ENCODE assay signal across 8 cellular contexts in genomic region chr19:4061683-4062575, GRCh38. TPM values are rescaled to one million over a fixed set of nuclear protein-coding genes. Genes with fewer than 3 reads are reported as not detected.
DNase-seq lines count a peak whose midpoint lies in the region; ATAC-seq lines count a peak whose summit lies in the region.

No MANE protein-coding gene starts in this region.

- no peaks in the 10 kb centered on the region for H3K27me3 ChIP-seq in thymus (ENCODE audit: control insufficient read depth, insufficient read depth)

- no peak for ATAC-seq in activated naive CD8-positive, alpha-beta T cell treated with anti-CD3 and anti-CD28 coated beads, Interleukin-2, amount 50 U/mL, for 24 hours
- ATAC-seq in left colon (peak; percentile 20), HG02571 (IDR thresholded peaks at IDR 0.05; ENCODE audit: unreplicated experiment) (no peak)

- H3K36me3 Mint-ChIP-seq in activated naive CD8-positive, alpha-beta T cell treated with anti-CD3 and anti-CD28 coated beads, Interleukin-2, amount 50 U/mL, for 24 hours (ENCODE audit: low read depth), result peaks cover 9% of the 10 kb centered on the region
- H3K36me3 Mint-ChIP-seq in activated CD4-positive, alpha-beta T cell treated with anti-CD3 and anti-CD28 coated beads, Interleukin-2, amount 10 ng/mL, durations not matched to agents 24 days and 14 days (ENCODE audit: low read depth), result peaks cover 11% of the 10 kb centered on the region

- no peaks in the 10 kb centered on the region for H3K9me3 ChIP-seq in thymus (ENCODE audit: control insufficient read depth)

- WGBS in thymus, result 93% methylated on average over 39 of the region's 39 CpGs

- H3K4me3 ChIP-seq in thymus (ENCODE audit: low read length), result no peak overlapping the region

- H3K36me3 ChIP-seq in thymus (ENCODE audit: control insufficient read depth, insufficient read depth), result peaks cover 35% of the 10 kb centered on the region

- intact Hi-C loops in left colon (cut with DNase I, micrococcal nuclease), result no loop called here
- intact Hi-C loops in activated CD4-positive, alpha-beta T cell treated with anti-CD3 and anti-CD28 coated beads, Interleukin-2, amount 10 ng/mL, durations not matched to agents 24 days and 14 days (cut with micrococcal nuclease), result no loop called here

- no peaks in the 10 kb centered on the region for H3K9me3 Mint-ChIP-seq in activated naive CD8-positive, alpha-beta T cell treated with anti-CD3 and anti-CD28 coated beads, Interleukin-2, amount 50 U/mL, for 24 hours
- H3K9me3 Mint-ChIP-seq in activated CD4-positive, alpha-beta T cell treated with anti-CD3 and anti-CD28 coated beads, Interleukin-2, amount 10 ng/mL, durations not matched to agents 24 days and 14 days, result no peaks in the 10 kb centered on the region

- H3K27ac Mint-ChIP-seq in activated naive CD8-positive, alpha-beta T cell treated with anti-CD3 and anti-CD28 coated beads, Interleukin-2, amount 50 U/mL, for 24 hours, result peak overlapping the region; percentile 35
- no peak overlapping the region for H3K27ac Mint-ChIP-seq in activated CD4-positive, alpha-beta T cell treated with anti-CD3 and anti-CD28 coated beads, Interleukin-2, amount 10 ng/mL, durations not matched to agents 24 days and 14 days

- H3K4me1 ChIP-seq in thymus (ENCODE audit: control insufficient read depth, insufficient read depth, low read length), result peaks cover 10% of the 10 kb centered on the region

- peaks cover 49% of the 10 kb centered on the region for H3K4me1 Mint-ChIP-seq in activated naive CD8-positive, alpha-beta T cell treated with anti-CD3 and anti-CD28 coated beads, Interleukin-2, amount 50 U/mL, for 24 hours
- peaks cover 14% of the 10 kb centered on the region for H3K4me1 Mint-ChIP-seq in activated CD4-positive, alpha-beta T cell treated with anti-CD3 and anti-CD28 coated beads, Interleukin-2, amount 10 ng/mL, durations not matched to agents 24 days and 14 days

- H3K4me3 Mint-ChIP-seq in activated naive CD8-positive, alpha-beta T cell treated with anti-CD3 and anti-CD28 coated beads, Interleukin-2, amount 50 U/mL, for 24 hours, result peak overlapping the region; percentile 87
- H3K4me3 Mint-ChIP-seq in activated CD4-positive, alpha-beta T cell treated with anti-CD3 and anti-CD28 coated beads, Interleukin-2, amount 10 ng/mL, durations not matched to agents 24 days and 14 days, result no peak overlapping the region

- DNase-seq in NCI-H146 (lab: John Stamatoyannopoulos, UW), result peak; percentile 61
- no peak for DNase-seq in NCI-H146 treated with DMSO at 0.1 percent for 48 hours (lab: John Stamatoyannopoulos, UW; ENCODE audit: unreplicated experiment)
- no peak for DNase-seq in activated naive CD8-positive, alpha-beta T cell treated with anti-CD3 and anti-CD28 coated beads, Interleukin-2, amount 50 U/mL, for 24 hours
- DNase-seq in left colon, result peak; percentile 91
- DNase-seq in inferior parietal cortex (ENCODE audit: extremely low spot score), result no peak
- no peak for DNase-seq in activated CD4-positive, alpha-beta T cell treated with anti-CD3 and anti-CD28 coated beads, Interleukin-2, amount 10 ng/mL, durations not matched to agents 24 days and 14 days

- H3K27me3 Mint-ChIP-seq in activated naive CD8-positive, alpha-beta T cell treated with anti-CD3 and anti-CD28 coated beads, Interleukin-2, amount 50 U/mL, for 24 hours, result no peaks in the 10 kb centered on the region
- no peaks in the 10 kb centered on the region for H3K27me3 Mint-ChIP-seq in activated CD4-positive, alpha-beta T cell treated with anti-CD3 and anti-CD28 coated beads, Interleukin-2, amount 10 ng/mL, durations not matched to agents 24 days and 14 days

- peak overlapping the region; percentile 64 for H3K27ac ChIP-seq in thymus (ENCODE audit: low read depth)

RNA-seq across cellular contexts. Expression of gene ZBTB7A, which starts 4.8 kb away (rescaled TPM):
- total RNA-seq in left colon, result 100 to 1,000 TPM; 110 to 124 TPM
- 9.4 TPM for polyA plus RNA-seq in thymus
- 35.8 and 39.6 TPM in 2 replicates for total RNA-seq in activated CD4-positive, alpha-beta T cell treated with anti-CD3 and anti-CD28 coated beads, Interleukin-2, amount 10 ng/mL, durations not matched to agents 24 days and 14 days

RNA-seq across cellular contexts. Expression of gene PIAS4, which starts 54.4 kb away (rescaled TPM):
- 10 to 100 TPM; 25.1 to 27.7 TPM for total RNA-seq in left colon
- 10.8 TPM for polyA plus RNA-seq in thymus
- total RNA-seq in activated CD4-positive, alpha-beta T cell treated with anti-CD3 and anti-CD28 coated beads, Interleukin-2, amount 10 ng/mL, durations not matched to agents 24 days and 14 days, result 32.2 and 33.2 TPM in 2 replicates

Comparison
In these comparisons a context has a peak if more than half of its experiments do, and no peak if none do; other contexts are left out.
1. DNase-seq: peak in NCI-H146 (single experiment) and left colon (2 of 2); none in NCI-H146 treated with DMSO at 0.1 percent for 48 hours (single experiment), activated naive CD8-positive, alpha-beta T cell treated with anti-CD3 and anti-CD28 coated beads, Interleukin-2, amount 50 U/mL, for 24 hours (single experiment), inferior parietal cortex (single experiment) and activated CD4-positive, alpha-beta T cell treated with anti-CD3 and anti-CD28 coated beads, Interleukin-2, amount 10 ng/mL, durations not matched to agents 24 days and 14 days (single experiment).